12 cellular contexts compared by ENCODE assay signal in genomic region chr1:30901798-30902652, GRCh38. TPM values are rescaled to one million over a fixed set of nuclear protein-coding genes. Genes with fewer than 3 reads are reported as not detected.
DNase-seq lines count a peak whose midpoint lies in the region; ATAC-seq and TF ChIP-seq lines count a peak whose summit lies in the region.
"Had no signal": no experiment of that assay in that cellular context is flagged by ENCODE, and none has a peak within 500 bp of the region (broad histone marks: within the 10 kb centered on the region; RNA-seq: fewer than 3 reads in every experiment).

No MANE protein-coding gene starts in this region.

- intact Hi-C loops in breast epithelium (cut with DNase I; ENCODE audit: low total_unique reads) = no loop called here
- intact Hi-C loops in MCF 10A (cut with micrococcal nuclease) = no loop called here
- intact Hi-C loops in vagina (cut with DNase I) = no loop called here

- H3K36me3 ChIP-seq in breast epithelium (no peaks in the 10 kb centered on the region), mucosa of stomach (ENCODE audit: control insufficient read depth, insufficient read depth, low read length) (no peaks in the 10 kb centered on the region), vagina (no peaks in the 10 kb centered on the region), suprapubic skin (no peaks in the 10 kb centered on the region)
- H3K36me3 ChIP-seq: WERI-Rb-1 had no signal

- TF ChIP-seq CTCF in breast epithelium (IDR thresholded peaks at IDR 0.05) = no peak
- TF ChIP-seq CTCF in MCF 10A (IDR thresholded peaks at IDR 0.05; ENCODE audit: unreplicated experiment) = no peak
- no peak for TF ChIP-seq CTCF in vagina (IDR thresholded peaks at IDR 0.05)
- no peak for TF ChIP-seq CTCF in suprapubic skin (IDR thresholded peaks at IDR 0.05)

- TF ChIP-seq EP300 in suprapubic skin (IDR thresholded peaks at IDR 0.05) = no peak

- H3K9ac ChIP-seq in mucosa of stomach (ENCODE audit: low read length) = peak overlapping the region; percentile 52
- H3K9ac ChIP-seq: KMS-11 had no signal

- peaks cover 6% of the 10 kb centered on the region for H3K4me1 Mint-ChIP-seq in MCF 10A (ENCODE audit: insufficient read depth, unreplicated experiment)

- no peaks in the 10 kb centered on the region for H3K9me3 ChIP-seq in breast epithelium
- H3K9me3 ChIP-seq in mucosa of stomach (ENCODE audit: control insufficient read depth, low read length) = no peaks in the 10 kb centered on the region
- H3K9me3 ChIP-seq in vagina = no peaks in the 10 kb centered on the region
- no peaks in the 10 kb centered on the region for H3K9me3 ChIP-seq in suprapubic skin

- H3K9me3 Mint-ChIP-seq in MCF 10A (ENCODE audit: unreplicated experiment) = no peaks in the 10 kb centered on the region

- POLR2A ChIA-PET in MCF 10A (lab: Yijun Ruan, JAX) = no interaction called here

- H3K4me1 ChIP-seq in breast epithelium (peaks cover 14 to 15% of the 10 kb centered on the region in 2 donors), mucosa of stomach (ENCODE audit: control insufficient read depth, insufficient read depth, low read length) (peaks cover 21% of the 10 kb centered on the region), vagina (peaks cover 39% of the 10 kb centered on the region), suprapubic skin (peaks cover 10% of the 10 kb centered on the region)

- no peaks in the 10 kb centered on the region for H3K27me3 ChIP-seq in breast epithelium
- H3K27me3 ChIP-seq in mucosa of stomach (ENCODE audit: control insufficient read depth, insufficient read depth, low read length) = no peaks in the 10 kb centered on the region
- no peaks in the 10 kb centered on the region for H3K27me3 ChIP-seq in vagina
- H3K27me3 ChIP-seq in suprapubic skin = no peaks in the 10 kb centered on the region

- H3K4me3 Mint-ChIP-seq in MCF 10A (ENCODE audit: unreplicated experiment) = no peak overlapping the region

- WGBS in suprapubic skin = 69% methylated on average over 4 of the region's 11 CpGs

- H3K27ac ChIP-seq in breast epithelium (peak overlapping the region; percentile 87 to 89), vagina (peak overlapping the region; percentile 57), suprapubic skin (no peak overlapping the region)
- H3K27ac ChIP-seq: KMS-11, WERI-Rb-1 had no signal

- no TSS peak for BruUV-seq in MCF 10A (replicated peaks; lab: Mats Ljungman, UMichigan)

- no peaks in the 10 kb centered on the region for H3K36me3 Mint-ChIP-seq in MCF 10A (ENCODE audit: insufficient read depth, unreplicated experiment)

- peak in 1 of 2 donors; percentile 66 for DNase-seq in breast epithelium (ENCODE audit: low spot score in 2 of 2)
- no peak for DNase-seq in MCF 10A (ENCODE audit: unreplicated experiment)
- DNase-seq in glomerular visceral epithelial cell (ENCODE audit: extremely low spot score) = peak; percentile 39
- DNase-seq in vagina (ENCODE audit: extremely low spot score in 2 of 2) = no peak
- DNase-seq in RPMI8226 = no peak
- no peak for DNase-seq in suprapubic skin (ENCODE audit: low spot score in 2 of 2)
- DNase-seq: activated T-cell treated with anti-CD3 and anti-CD28 coated beads, Interleukin-2, amount 50 U/mL, for 1 hour; NCI-H2107; WERI-Rb-1 had no signal

- ATAC-seq in HG03108 (IDR thresholded peaks at IDR 0.05; ENCODE audit: unreplicated experiment) = no peak

- no peak overlapping the region for H3K27ac Mint-ChIP-seq in MCF 10A (ENCODE audit: low read depth, unreplicated experiment)

- peak overlapping the region in 1 of 3 donors; percentile 5 for H3K4me3 ChIP-seq in breast epithelium
- H3K4me3 ChIP-seq in mucosa of stomach (ENCODE audit: low read length) = no peak overlapping the region
- H3K4me3 ChIP-seq in vagina = no peak overlapping the region
- H3K4me3 ChIP-seq in suprapubic skin = no peak overlapping the region

- no peak for TF ChIP-seq POLR2A in breast epithelium (IDR thresholded peaks at IDR 0.05)
- no peak for TF ChIP-seq POLR2A in vagina (IDR thresholded peaks at IDR 0.05)
- no peak for TF ChIP-seq POLR2A in suprapubic skin (IDR thresholded peaks at IDR 0.05)

- CTCF ChIA-PET in MCF 10A (lab: Yijun Ruan, JAX) = interaction anchor here (0.5 to 14.3 kb wide), 4 partner anchors 9 to 100 kb away, joined by 3 to 494 read pairs (median 6); no protein-coding TSS in a partner anchor

- no peaks in the 10 kb centered on the region for H3K27me3 Mint-ChIP-seq in MCF 10A (ENCODE audit: insufficient read depth, unreplicated experiment)

RNA-seq across cellular contexts. Expression of gene SDC3, which starts 6.5 kb away (rescaled TPM):
- total RNA-seq in breast epithelium (10 to 100 TPM; 16.5 to 37.8 (median 26.2) TPM), MCF 10A (2022) (21.7 and 25.5 TPM in 2 replicates), vagina (20.1 TPM), suprapubic skin (10 to 100 TPM in 3 of 4 donors, 1 to 10 TPM in 1; 7.7 to 16.7 (median 15.1) TPM)
